1 cellular context compared by ENCODE assay signal in genomic region chr14:72894323-72894622, GRCh38.
TF ChIP-seq lines count a peak whose summit lies in the region.

No MANE protein-coding gene starts in this region.

TF ChIP-seq in IMR-90, 13 proteins besides CTCF, POLR2A, EP300 and RAD21 (continued from another document):
- TF ChIP-seq ELK1 (IDR thresholded peaks at IDR 0.05; ENCODE audit: borderline replicate concordance, low read depth, low read length) (no peak), NFE2L2 (IDR thresholded peaks at IDR 0.05; ENCODE audit: low read depth, low read length) (no peak), CHD1 (IDR thresholded peaks at IDR 0.05; ENCODE audit: low read depth, low read length) (no peak), RFX5 (IDR thresholded peaks at IDR 0.05; ENCODE audit: low read depth, low read length) (no peak), MAZ (IDR thresholded peaks at IDR 0.05; ENCODE audit: borderline replicate concordance, low read depth, low read length) (no peak)
- TF ChIP-seq, protein P1, sequence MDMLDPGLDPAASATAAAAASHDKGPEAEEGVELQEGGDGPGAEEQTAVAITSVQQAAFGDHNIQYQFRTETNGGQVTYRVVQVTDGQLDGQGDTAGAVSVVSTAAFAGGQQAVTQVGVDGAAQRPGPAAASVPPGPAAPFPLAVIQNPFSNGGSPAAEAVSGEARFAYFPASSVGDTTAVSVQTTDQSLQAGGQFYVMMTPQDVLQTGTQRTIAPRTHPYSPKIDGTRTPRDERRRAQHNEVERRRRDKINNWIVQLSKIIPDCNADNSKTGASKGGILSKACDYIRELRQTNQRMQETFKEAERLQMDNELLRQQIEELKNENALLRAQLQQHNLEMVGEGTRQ (IDR thresholded peaks at IDR 0.05; ENCODE audit: low read depth, low read length), result no peak
